ENCODE assay signal across 9 cellular contexts in genomic region chr13:57629391-57629804, GRCh38. TPM values are rescaled to one million over a fixed set of nuclear protein-coding genes. Genes with fewer than 3 reads are reported as not detected.
DNase-seq lines count a peak whose midpoint lies in the region; ATAC-seq and TF ChIP-seq lines count a peak whose summit lies in the region.
"Had no signal": no experiment of that assay in that cellular context is flagged by ENCODE, and none has a peak within 500 bp of the region (broad histone marks: within the 10 kb centered on the region; RNA-seq: fewer than 3 reads in every experiment).

No MANE protein-coding gene starts in this region.

- no peaks in the 10 kb centered on the region for H3K79me2 ChIP-seq in H9 (ENCODE audit: insufficient read depth, low read length)

- no peak overlapping the region for H3K18ac ChIP-seq in H9 (ENCODE audit: insufficient read length, low read depth, low read length)

- H3K27me3 ChIP-seq in H9 (ENCODE audit: insufficient read depth, low read length), result peaks cover 44% of the 10 kb centered on the region; the same call in 1 of the 2 replicates

- peak overlapping the region; percentile 99 for H3K4me2 ChIP-seq in H9 (ENCODE audit: insufficient read depth, insufficient read length, low read length)

- H3K9me3 ChIP-seq in H9 (ENCODE audit: control insufficient read depth, low read depth, low read length), result no peaks in the 10 kb centered on the region

- H4K8ac ChIP-seq in H9 (replicated peaks; ENCODE audit: insufficient read length, low read depth, low read length), result no peak overlapping the region

- H2BK20ac ChIP-seq in H9 (ENCODE audit: low read depth, low read length, poor library complexity, severe bottlenecking), result no peak overlapping the region

- peaks cover 31 to 37% of the 10 kb centered on the region in 2 experiments for H3K4me1 Mint-ChIP-seq in H9
- peaks cover 36% of the 10 kb centered on the region for H3K4me1 Mint-ChIP-seq in activated T-cell treated with anti-CD3 and anti-CD28 coated beads, Interleukin-2, amount 50 U/mL, for 4 hours (ENCODE audit: low read depth)

- ATAC-seq in activated T-cell treated with anti-CD3 and anti-CD28 coated beads, Interleukin-2, amount 50 U/mL, for 4 hours, result peak; percentile 7 to 24
- ATAC-seq in left ventricle myocardium superior (peak; percentile 4), sciatic nerve (peak; percentile 7), GM21360 (IDR thresholded peaks at IDR 0.05; ENCODE audit: unreplicated experiment) (no peak), GM18520 (IDR thresholded peaks at IDR 0.05; ENCODE audit: unreplicated experiment) (no peak)

- no peak overlapping the region for H4K91ac ChIP-seq in H9 (ENCODE audit: insufficient read length, low read depth, low read length)

- H2AK5ac ChIP-seq in H9 (ENCODE audit: insufficient read length, low read length), result no peak overlapping the region

- WGBS in H9 (ENCODE audit: extremely low coverage, insufficient read length, low lambda C conversion rate), result no CpG with 5 or more reads among the region's 29 CpGs

- H2BK120ac ChIP-seq in H9 (ENCODE audit: low read depth, low read length, poor library complexity, severe bottlenecking), result no peak overlapping the region

- H3K27me3 Mint-ChIP-seq in H9 (ENCODE audit: low read depth), result peaks cover 69% of the 10 kb centered on the region
- peaks cover 71% of the 10 kb centered on the region for H3K27me3 Mint-ChIP-seq in activated T-cell treated with anti-CD3 and anti-CD28 coated beads, Interleukin-2, amount 50 U/mL, for 4 hours (ENCODE audit: low read depth)

- H3K56ac ChIP-seq in H9 (ENCODE audit: insufficient read length, low read depth, low read length), result no peak overlapping the region

- H3T11ph ChIP-seq in H9 (ENCODE audit: low read length), result no peak overlapping the region

- no peak overlapping the region for H2BK15ac ChIP-seq in H9 (ENCODE audit: low read depth, low read length)

- H3K9me3 Mint-ChIP-seq in H9, result peaks cover 4 to 14% of the 10 kb centered on the region in 2 experiments; a peak in 4 of 5 replicates
- H3K9me3 Mint-ChIP-seq in activated T-cell treated with anti-CD3 and anti-CD28 coated beads, Interleukin-2, amount 50 U/mL, for 4 hours, result no peaks in the 10 kb centered on the region

- intact Hi-C loops in left ventricle myocardium superior (cut with micrococcal nuclease) (loop anchor here (5.0 kb wide), 1 partner anchor 228 kb away; no protein-coding TSS in a partner anchor), sciatic nerve (cut with DNase I) (no loop called here)

- H3K9ac ChIP-seq in H9 (ENCODE audit: extremely low read depth, insufficient read length, low read length), result peak overlapping the region; percentile 36

- H3K27ac ChIP-seq in H9 (ENCODE audit: insufficient read length, low read depth, low read length), result no peak overlapping the region

- H3K27ac Mint-ChIP-seq in H9, result no peak overlapping the region

- no peak for TF ChIP-seq CTCF in H9 (conservative IDR thresholded peaks at IDR 0.05)

- H3K4me3 Mint-ChIP-seq in H9, result peak overlapping the region; percentile 70 to 95
- H3K4me3 Mint-ChIP-seq in activated T-cell treated with anti-CD3 and anti-CD28 coated beads, Interleukin-2, amount 50 U/mL, for 4 hours, result peak overlapping the region; percentile 69

- no peak overlapping the region for H4K5ac ChIP-seq in H9 (ENCODE audit: insufficient read length, low read depth, low read length)

- H3K23me2 ChIP-seq in H9 (ENCODE audit: insufficient read length, low read depth, low read length, poor library complexity, severe bottlenecking), result peaks cover 40% of the 10 kb centered on the region

- no peaks in the 10 kb centered on the region for H4K20me1 ChIP-seq in H9 (ENCODE audit: control insufficient read depth, insufficient read depth, insufficient read length)

- peaks cover 0 to 12% (median 0%) of the 10 kb centered on the region in 3 experiments; a peak in 3 of 7 replicates for H3K36me3 Mint-ChIP-seq in H9 (ENCODE audit: insufficient read depth in 1 of 3, low read depth in 3 of 3)
- H3K36me3 Mint-ChIP-seq in activated T-cell treated with anti-CD3 and anti-CD28 coated beads, Interleukin-2, amount 50 U/mL, for 4 hours (ENCODE audit: insufficient read depth), result no peaks in the 10 kb centered on the region

- H2AFZ ChIP-seq in H9 (ENCODE audit: low read length), result no peak overlapping the region

- no peak overlapping the region for H2BK5ac ChIP-seq in H9 (ENCODE audit: insufficient read length, low read length)

- no peak overlapping the region for H2BK12ac ChIP-seq in H9 (ENCODE audit: insufficient read length, low read depth, low read length)

- H3K4me1 ChIP-seq in H9 (ENCODE audit: insufficient read depth, low read length), result no peaks in the 10 kb centered on the region

- no peaks in the 10 kb centered on the region for H3K79me1 ChIP-seq in H9 (ENCODE audit: insufficient read depth, low read depth, low read length, poor library complexity, severe bottlenecking)

- no peak overlapping the region for H3K4ac ChIP-seq in H9 (ENCODE audit: low read depth, low read length)

- H3K14ac ChIP-seq in H9 (ENCODE audit: insufficient read depth, low read length), result no peak overlapping the region

- DNase-seq in H9 (no peak), left ventricle myocardium superior (peak; percentile 42), sciatic nerve (ENCODE audit: low spot score) (no peak), cerebellum (ENCODE audit: low spot score) (no peak)
- no peak for DNase-seq in activated T-cell treated with anti-CD3 and anti-CD28 coated beads, Interleukin-2, amount 50 U/mL, for 4 hours
- no peak for DNase-seq in activated CD4-positive, CD25-positive, alpha-beta regulatory T cell (lab: John Stamatoyannopoulos, UW)
- DNase-seq: activated CD8-positive, alpha-beta memory T cell treated with anti-CD3 and anti-CD28 coated beads, Interleukin-2, amount 50 U/mL, for 4 hours had no signal

- no peak overlapping the region for H3K23ac ChIP-seq in H9 (ENCODE audit: insufficient read length, low read depth, low read length)

RNA-seq across cellular contexts. Expression of gene PCDH17, which starts 2.1 kb away (rescaled TPM):
- total RNA-seq in H9 (2021) (0.37 and 0.52 TPM in 2 replicates), left ventricle myocardium superior (2.9 TPM), sciatic nerve (8.0 TPM), cerebellum (235 TPM)
- total RNA-seq in activated T-cell treated with anti-CD3 and anti-CD28 coated beads, Interleukin-2, amount 50 U/mL, for 4 hours, result under 1 TPM in 2 of 3 donors, not detected in 1; 0.03 to 0.05 TPM

Comparison
In these comparisons a context has a peak if more than half of its experiments do, and no peak if none do; other contexts are left out.
1. ATAC-seq: peak in activated T-cell treated with anti-CD3 and anti-CD28 coated beads, Interleukin-2, amount 50 U/mL, for 4 hours (2 of 2), left ventricle myocardium superior (single experiment) and sciatic nerve (single experiment); none in GM21360 (single experiment) and GM18520 (single experiment).
2. RNA of gene PCDH17, which starts 2.1 kb away (total RNA-seq): 235 TPM in cerebellum (single experiment); 8.0 TPM in sciatic nerve (single experiment), 2.9 TPM in left ventricle myocardium superior (single experiment), 0.37 to 0.52 TPM in H9 and 0.03 to 0.05 TPM in activated T-cell treated with anti-CD3 and anti-CD28 coated beads, Interleukin-2, amount 50 U/mL, for 4 hours; every median in the first group is over 10 times any median in the second.